ENCODE assay signal across 18 cellular contexts in genomic region chr13:40492511-40492910, GRCh38.
"Had no signal": no experiment of that assay in that cellular context is flagged by ENCODE, and none has a peak within 500 bp of the region (broad histone marks: within the 10 kb centered on the region; RNA-seq: fewer than 3 reads in every experiment).

No MANE protein-coding gene starts in this region.

- H3K4me3 ChIP-seq: lung, suprapubic skin had no signal

- H3K4me3 Mint-ChIP-seq: activated naive CD8-positive, alpha-beta T cell treated with anti-CD3 and anti-CD28 coated beads, Interleukin-2, amount 10 ng/mL, durations not matched to agents 7 days and 5 days; activated T-cell treated with anti-CD3 and anti-CD28 coated beads, Interleukin-2, amount 50 U/mL, for 24 hours; brain; stimulated activated naive CD8-positive, alpha-beta T cell treated with anti-CD3 and anti-CD28 coated beads, Interleukin-15, Interleukin-2, amounts not matched to agents 100 ng/mL and 50 ng/mL, for 24 hours had no signal

- H3K9me3 Mint-ChIP-seq: activated naive CD8-positive, alpha-beta T cell treated with anti-CD3 and anti-CD28 coated beads, Interleukin-2, amount 10 ng/mL, durations not matched to agents 7 days and 5 days; activated T-cell treated with anti-CD3 and anti-CD28 coated beads, Interleukin-2, amount 50 U/mL, for 24 hours; brain; stimulated activated naive CD8-positive, alpha-beta T cell treated with anti-CD3 and anti-CD28 coated beads, Interleukin-15, Interleukin-2, amounts not matched to agents 100 ng/mL and 50 ng/mL, for 24 hours had no signal

- H3K9me3 ChIP-seq: neutrophil, suprapubic skin had no signal

- H3K27me3 Mint-ChIP-seq: activated naive CD8-positive, alpha-beta T cell treated with anti-CD3 and anti-CD28 coated beads, Interleukin-2, amount 10 ng/mL, durations not matched to agents 7 days and 5 days; activated T-cell treated with anti-CD3 and anti-CD28 coated beads, Interleukin-2, amount 50 U/mL, for 24 hours; stimulated activated naive CD8-positive, alpha-beta T cell treated with anti-CD3 and anti-CD28 coated beads, Interleukin-15, Interleukin-2, amounts not matched to agents 100 ng/mL and 50 ng/mL, for 24 hours had no signal

- H3K36me3 ChIP-seq: neutrophil, suprapubic skin had no signal

- H3K27ac ChIP-seq: neutrophil, suprapubic skin had no signal

- H3K36me3 Mint-ChIP-seq: activated naive CD8-positive, alpha-beta T cell treated with anti-CD3 and anti-CD28 coated beads, Interleukin-2, amount 10 ng/mL, durations not matched to agents 7 days and 5 days; brain had no signal

- H3K27ac Mint-ChIP-seq: activated naive CD8-positive, alpha-beta T cell treated with anti-CD3 and anti-CD28 coated beads, Interleukin-2, amount 10 ng/mL, durations not matched to agents 7 days and 5 days; activated T-cell treated with anti-CD3 and anti-CD28 coated beads, Interleukin-2, amount 50 U/mL, for 24 hours; brain; stimulated activated naive CD8-positive, alpha-beta T cell treated with anti-CD3 and anti-CD28 coated beads, Interleukin-15, Interleukin-2, amounts not matched to agents 100 ng/mL and 50 ng/mL, for 24 hours had no signal

- ATAC-seq: activated CD4-positive, CD25-positive, alpha-beta regulatory T cell treated with anti-CD3 and anti-CD28 coated beads, Interleukin-2, amount 50 U/mL, for 24 hours had no signal

- FAIRE-seq: endothelial cell of umbilical vein, small intestine had no signal

- DNase-seq: activated CD4-positive, alpha-beta T cell treated with anti-CD3 and anti-CD28 coated beads, Interleukin-2, amount 50 U/mL, for 1 hour; activated gamma-delta T cell treated with Interleukin-2 at 50 U/mL for 16 hours; activated naive CD8-positive, alpha-beta T cell treated with anti-CD3 and anti-CD28 coated beads, Interleukin-2, amount 10 ng/mL, durations not matched to agents 7 days and 5 days; activated T-cell treated with anti-CD3 and anti-CD28 coated beads, Interleukin-2, amount 50 U/mL, for 24 hours; cortex of kidney; effector CD4-positive, alpha-beta T cell; foreskin fibroblast; glutamatergic neuron; small intestine; T-helper 9 cell; trophoblast cell had no signal
